Comparison of ENCODE assay signal across 8 cellular contexts in genomic region chr5:14153932-14154646, GRCh38. TPM values are rescaled to one million over a fixed set of nuclear protein-coding genes. Genes with fewer than 3 reads are reported as not detected.
A peak's percentile ranks its signal among the peaks of the same experiment; 100 is the strongest.
DNase-seq lines count a peak whose midpoint lies in the region; ATAC-seq and TF ChIP-seq lines count a peak whose summit lies in the region.

No MANE protein-coding gene starts in this region.

- no peaks in the 10 kb centered on the region for H3K36me3 ChIP-seq in uterus

- no peaks in the 10 kb centered on the region for H3K9me3 ChIP-seq in uterus

- no peaks in the 10 kb centered on the region for H3K4me1 Mint-ChIP-seq in activated T-helper 2 cell treated with anti-CD3 and anti-CD28 coated beads, Interferon-gamma antibody, Interleukin-2, Interleukin-4, amounts not matched to agents 10 μg/mL and 5 μg/mL and 100 μg/mL, durations not matched to agents 14 hours and 24 hours and 36 hours (ENCODE audit: low read depth)

- H3K9me3 Mint-ChIP-seq in activated T-helper 2 cell treated with anti-CD3 and anti-CD28 coated beads, Interferon-gamma antibody, Interleukin-2, Interleukin-4, amounts not matched to agents 10 μg/mL and 5 μg/mL and 100 μg/mL, durations not matched to agents 14 hours and 24 hours and 36 hours = no peaks in the 10 kb centered on the region

- peak; percentile 53 for DNase-seq in HT-29 (ENCODE audit: low spot score)
- peak; percentile 80 to 84 for DNase-seq in cardiac fibroblast (ENCODE audit: low read depth in 2 of 2)
- DNase-seq in medulla oblongata (ENCODE audit: extremely low spot score) = peak; percentile 70
- peak; percentile 79 to 81 for DNase-seq in uterus
- DNase-seq in activated T-helper 2 cell treated with anti-CD3 and anti-CD28 coated beads, Interferon-gamma antibody, Interleukin-2, Interleukin-4, amounts not matched to agents 10 μg/mL and 5 μg/mL and 100 μg/mL, durations not matched to agents 14 hours and 24 hours and 36 hours (ENCODE audit: low spot score) = no peak

- H3K4me1 ChIP-seq in uterus = peaks cover 16 to 27% of the 10 kb centered on the region in 2 donors

- TF ChIP-seq CTCF in cardiac fibroblast (IDR thresholded peaks at IDR 0.05; ENCODE audit: low read depth, low read length) (no peak), uterus (IDR thresholded peaks at IDR 0.05) (no peak)

- no peak overlapping the region for H3K27ac Mint-ChIP-seq in activated T-helper 2 cell treated with anti-CD3 and anti-CD28 coated beads, Interferon-gamma antibody, Interleukin-2, Interleukin-4, amounts not matched to agents 10 μg/mL and 5 μg/mL and 100 μg/mL, durations not matched to agents 14 hours and 24 hours and 36 hours

- intact Hi-C loops in uterus (cut with DNase I; ENCODE audit: low total_unique reads) = no loop called here
- intact Hi-C loops in activated T-helper 2 cell treated with anti-CD3 and anti-CD28 coated beads, Interferon-gamma antibody, Interleukin-2, Interleukin-4, amounts not matched to agents 10 μg/mL and 5 μg/mL and 100 μg/mL, durations not matched to agents 14 hours and 24 hours and 36 hours (cut with micrococcal nuclease) = no loop called here

- peak overlapping the region; percentile 78 to 86 for H3K27ac ChIP-seq in uterus

- H3K4me3 ChIP-seq in cardiac fibroblast (replicated peaks in 1 of 2; ENCODE audit: low read depth in 2 of 2, low read length in 2 of 2) = peak overlapping the region in 1 of 2 donors; percentile 21
- H3K4me3 ChIP-seq in uterus = no peak overlapping the region

- peak; percentile 25 for ATAC-seq in GM19025 (IDR thresholded peaks at IDR 0.05; ENCODE audit: low read depth, unreplicated experiment)
- no peak for ATAC-seq in HG03039 (IDR thresholded peaks at IDR 0.05; ENCODE audit: unreplicated experiment)
- ATAC-seq in HG03439 (IDR thresholded peaks at IDR 0.05; ENCODE audit: unreplicated experiment) = no peak

- no peak overlapping the region for H3K4me3 Mint-ChIP-seq in activated T-helper 2 cell treated with anti-CD3 and anti-CD28 coated beads, Interferon-gamma antibody, Interleukin-2, Interleukin-4, amounts not matched to agents 10 μg/mL and 5 μg/mL and 100 μg/mL, durations not matched to agents 14 hours and 24 hours and 36 hours (ENCODE audit: low read depth)

- H3K27me3 Mint-ChIP-seq in activated T-helper 2 cell treated with anti-CD3 and anti-CD28 coated beads, Interferon-gamma antibody, Interleukin-2, Interleukin-4, amounts not matched to agents 10 μg/mL and 5 μg/mL and 100 μg/mL, durations not matched to agents 14 hours and 24 hours and 36 hours (ENCODE audit: low read depth) = peaks cover 14% of the 10 kb centered on the region

- no peaks in the 10 kb centered on the region for H3K27me3 ChIP-seq in uterus

- no peaks in the 10 kb centered on the region for H3K36me3 Mint-ChIP-seq in activated T-helper 2 cell treated with anti-CD3 and anti-CD28 coated beads, Interferon-gamma antibody, Interleukin-2, Interleukin-4, amounts not matched to agents 10 μg/mL and 5 μg/mL and 100 μg/mL, durations not matched to agents 14 hours and 24 hours and 36 hours (ENCODE audit: low read depth)

- TF ChIP-seq POLR2A in uterus (IDR thresholded peaks at IDR 0.05) = peak in 1 of 2 donors; percentile 11

RNA-seq across cellular contexts. Expression of gene TRIO, which starts 10.9 kb away (rescaled TPM):
- 96.9 and 104 TPM in 2 replicates for total RNA-seq in HT-29 (2014; rRNA removed; shearing (Covaris generic))
- total RNA-seq in uterus = 100 to 1,000 TPM in 3 of 4 donors, 10 to 100 TPM in 1; 93.5 to 234 (median 207) TPM
- total RNA-seq in activated T-helper 2 cell treated with anti-CD3 and anti-CD28 coated beads, Interferon-gamma antibody, Interleukin-2, Interleukin-4, amounts not matched to agents 10 μg/mL and 5 μg/mL and 100 μg/mL, durations not matched to agents 14 hours and 24 hours and 36 hours = 28.7 and 30.1 TPM in 2 replicates
